8 cellular contexts compared by ENCODE assay signal in the genomic region with DNA sequence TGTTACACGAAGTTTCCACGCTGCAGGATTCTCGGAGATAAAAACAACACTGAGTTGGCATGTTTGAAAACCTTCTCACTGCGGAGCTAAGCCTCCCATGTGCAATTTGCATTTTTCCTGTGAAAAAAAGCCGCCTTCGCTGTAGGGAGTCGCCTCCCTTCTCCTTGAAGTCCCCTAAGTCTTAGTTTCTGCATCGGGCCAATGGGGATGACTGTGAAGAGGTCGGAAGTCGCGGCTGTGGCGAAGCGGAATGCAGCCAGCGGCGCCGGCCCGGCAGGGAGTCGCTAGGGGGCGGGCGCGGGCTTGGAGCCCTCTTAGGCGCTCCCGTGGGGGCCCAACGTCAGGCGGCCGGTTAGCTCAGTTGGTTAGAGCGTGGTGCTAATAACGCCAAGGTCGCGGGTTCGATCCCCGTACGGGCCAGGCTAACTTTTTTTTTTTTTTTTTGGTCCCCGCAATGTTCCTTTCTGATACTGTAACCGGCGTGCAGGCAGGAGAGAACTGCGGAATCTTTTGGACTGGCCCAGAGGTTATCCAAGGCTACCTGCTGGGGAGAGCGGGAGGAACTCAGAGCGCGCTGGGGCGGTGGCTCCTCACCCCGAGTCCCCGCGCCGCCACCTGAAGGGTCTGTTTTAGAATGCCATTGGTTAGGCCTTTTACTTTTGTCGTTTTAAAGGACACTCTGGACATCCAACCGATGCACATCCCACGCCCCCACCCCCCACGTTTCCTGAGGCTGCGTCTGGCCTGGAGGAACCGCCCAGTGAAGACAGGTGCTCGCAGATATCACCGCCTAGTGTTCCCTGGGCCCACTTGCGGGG. TPM values are rescaled to one million over a fixed set of nuclear protein-coding genes. Genes with fewer than 3 reads are reported as not detected.
DNase-seq lines count a peak whose midpoint lies in the region; ATAC-seq and TF ChIP-seq lines count a peak whose summit lies in the region.

No MANE protein-coding gene starts in this region.

- peak overlapping the region; percentile 40 to 96 (median 88) for H3K27ac ChIP-seq in spleen

- H3K9me3 Mint-ChIP-seq in WTC11, result no peaks in the 10 kb centered on the region

- peaks cover 17 to 79% (median 62%) of the 10 kb centered on the region in 6 donors for H3K4me1 ChIP-seq in spleen

- DNase-seq in AG09319 (ENCODE audit: extremely low read depth, low read depth) (peak; percentile 75), NCI-H2227 treated with DMSO at 0.1 percent for 48 hours (lab: John Stamatoyannopoulos, UW) (peak; percentile 92), WTC11 (ENCODE audit: low spot score) (peak; percentile 92), cardiac fibroblast (ENCODE audit: low read depth in 2 of 2) (peak; percentile 95), inferior parietal cortex (ENCODE audit: extremely low spot score) (peak; percentile 92), spleen (peak; percentile 98)

- intact Hi-C loops in spleen (cut with DNase I; ENCODE audit: low total_unique reads), result loop anchor here (10.0 kb wide), 2 partner anchors 82 to 222 kb away; no protein-coding TSS in a partner anchor

- no peaks in the 10 kb centered on the region for H3K9me3 ChIP-seq in spleen

- ATAC-seq in HG03175 (IDR thresholded peaks at IDR 0.05; ENCODE audit: unreplicated experiment) (peak; percentile 64), WTC11 (peak; percentile 66)

- CTCF ChIA-PET in WTC11 (lab: Charles Lee), result interaction anchor here (0.5 to 3.6 kb wide), 10 partner anchors 12 to 1299 kb away, joined by 3 to 33 read pairs (median 4); a partner anchor contains a TSS

- peaks cover 0 to under 1% (median 0%) of the 10 kb centered on the region in 6 donors for H3K36me3 ChIP-seq in spleen

- POLR2A ChIA-PET in WTC11 (lab: Charles Lee), result interaction anchor here (0.6 to 1.3 kb wide), 7 partner anchors 95 to 311 kb away, joined by 3 to 13 read pairs (median 4); a partner anchor contains a TSS

- peaks cover 49% of the 10 kb centered on the region for H3K4me1 Mint-ChIP-seq in WTC11

- no peaks in the 10 kb centered on the region for H3K27me3 ChIP-seq in spleen (replicated peaks in 1 of 7)

- peak overlapping the region; percentile 93 for H3K4me3 Mint-ChIP-seq in WTC11

- in situ Hi-C loops in GM18951 (cut with MboI; ENCODE audit: low sequenced_read_pairs, unreplicated experiment), result loop anchor here (10.0 to 25.0 kb wide), 2 partner anchors 352 to 555 kb away; a partner anchor contains a TSS

- H3K27ac Mint-ChIP-seq in WTC11, result peak overlapping the region; percentile 98

- H3K27me3 Mint-ChIP-seq in WTC11 (ENCODE audit: low read depth), result peaks cover 25% of the 10 kb centered on the region

- no peaks in the 10 kb centered on the region for H3K36me3 Mint-ChIP-seq in WTC11

- peak; percentile 79 for TF ChIP-seq CTCF in AG09319 (IDR thresholded peaks at IDR 0.05; ENCODE audit: low read depth, low read length)
- no peak for TF ChIP-seq CTCF in WTC11 (IDR thresholded peaks at IDR 0.05)
- peak; percentile 65 for TF ChIP-seq CTCF in cardiac fibroblast (IDR thresholded peaks at IDR 0.05; ENCODE audit: low read depth, low read length)
- peak; percentile 80 to 98 (median 94) for TF ChIP-seq CTCF in spleen (IDR thresholded peaks at IDR 0.05 in 8 of 11, conservative IDR thresholded peaks at IDR 0.05 in 3 of 11)

- H3K4me3 ChIP-seq in cardiac fibroblast (replicated peaks in 1 of 2; ENCODE audit: low read depth in 2 of 2, low read length in 2 of 2), result peak overlapping the region; percentile 55 to 58
- H3K4me3 ChIP-seq in spleen, result peak overlapping the region; percentile 35 to 73 (median 52)

- peak; percentile 30 for TF ChIP-seq POLR2A in GM18951 (IDR thresholded peaks at IDR 0.05; ENCODE audit: extremely low read depth, insufficient read depth, insufficient read length)
- TF ChIP-seq POLR2A in spleen (IDR thresholded peaks at IDR 0.05), result peak in 1 of 3 donors; percentile 26

- WGBS in spleen, 5 donors, result 1 to 2% (median 1%) methylated on average over 31 to 54 of the region's 54 CpGs

TF ChIP-seq in WTC11, 78 proteins besides CTCF, POLR2A, EP300 and RAD21 (continues in another document):
- TF ChIP-seq, protein P1, sequence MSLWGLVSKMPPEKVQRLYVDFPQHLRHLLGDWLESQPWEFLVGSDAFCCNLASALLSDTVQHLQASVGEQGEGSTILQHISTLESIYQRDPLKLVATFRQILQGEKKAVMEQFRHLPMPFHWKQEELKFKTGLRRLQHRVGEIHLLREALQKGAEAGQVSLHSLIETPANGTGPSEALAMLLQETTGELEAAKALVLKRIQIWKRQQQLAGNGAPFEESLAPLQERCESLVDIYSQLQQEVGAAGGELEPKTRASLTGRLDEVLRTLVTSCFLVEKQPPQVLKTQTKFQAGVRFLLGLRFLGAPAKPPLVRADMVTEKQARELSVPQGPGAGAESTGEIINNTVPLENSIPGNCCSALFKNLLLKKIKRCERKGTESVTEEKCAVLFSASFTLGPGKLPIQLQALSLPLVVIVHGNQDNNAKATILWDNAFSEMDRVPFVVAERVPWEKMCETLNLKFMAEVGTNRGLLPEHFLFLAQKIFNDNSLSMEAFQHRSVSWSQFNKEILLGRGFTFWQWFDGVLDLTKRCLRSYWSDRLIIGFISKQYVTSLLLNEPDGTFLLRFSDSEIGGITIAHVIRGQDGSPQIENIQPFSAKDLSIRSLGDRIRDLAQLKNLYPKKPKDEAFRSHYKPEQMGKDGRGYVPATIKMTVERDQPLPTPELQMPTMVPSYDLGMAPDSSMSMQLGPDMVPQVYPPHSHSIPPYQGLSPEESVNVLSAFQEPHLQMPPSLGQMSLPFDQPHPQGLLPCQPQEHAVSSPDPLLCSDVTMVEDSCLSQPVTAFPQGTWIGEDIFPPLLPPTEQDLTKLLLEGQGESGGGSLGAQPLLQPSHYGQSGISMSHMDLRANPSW (CRISPR knock-in tag; conservative IDR thresholded peaks at IDR 0.05; ENCODE audit: low read depth), result 0 out of 2 replicates have a peak, but pooled peaks have one; percentile 21
- TF ChIP-seq ZNF263 (CRISPR knock-in tag; IDR thresholded peaks at IDR 0.05; ENCODE audit: low read depth) (no peak), JAZF1 (CRISPR knock-in tag; IDR thresholded peaks at IDR 0.05) (no peak), EMX1 (CRISPR knock-in tag; IDR thresholded peaks at IDR 0.05) (peak; percentile 78; the same call in 1 of the 2 replicates), TEAD1 (CRISPR knock-in tag; IDR thresholded peaks at IDR 0.05) (peak; percentile 82; the same call in 1 of the 2 replicates), SP1 (CRISPR knock-in tag; conservative IDR thresholded peaks at IDR 0.05) (peak; percentile 59; the same call in 1 of the 2 replicates), IRF2 (CRISPR knock-in tag; IDR thresholded peaks at IDR 0.05; ENCODE audit: borderline replicate concordance, low read depth) (no peak), ESRRA (CRISPR knock-in tag; IDR thresholded peaks at IDR 0.05; ENCODE audit: borderline replicate concordance) (peak; percentile 62; the same call in 1 of the 2 replicates), HMGA2 (CRISPR knock-in tag; IDR thresholded peaks at IDR 0.05) (no peak), ZNF138 (CRISPR knock-in tag; conservative IDR thresholded peaks at IDR 0.05) (0 out of 2 replicates have a peak, but pooled peaks have one; percentile 59), SMAD4 (CRISPR knock-in tag; IDR thresholded peaks at IDR 0.05) (no peak), ZNF232 (CRISPR knock-in tag; IDR thresholded peaks at IDR 0.05) (peak; percentile 78; the same call in 1 of the 2 replicates), CBFB (CRISPR knock-in tag; IDR thresholded peaks at IDR 0.05; ENCODE audit: low read depth) (peak; percentile 63; the same call in 1 of the 2 replicates), TCF7 (CRISPR knock-in tag; IDR thresholded peaks at IDR 0.05; ENCODE audit: low read depth) (no peak), TEAD4 (CRISPR knock-in tag; IDR thresholded peaks at IDR 0.05) (peak; percentile 82)
- TF ChIP-seq, protein P2, sequence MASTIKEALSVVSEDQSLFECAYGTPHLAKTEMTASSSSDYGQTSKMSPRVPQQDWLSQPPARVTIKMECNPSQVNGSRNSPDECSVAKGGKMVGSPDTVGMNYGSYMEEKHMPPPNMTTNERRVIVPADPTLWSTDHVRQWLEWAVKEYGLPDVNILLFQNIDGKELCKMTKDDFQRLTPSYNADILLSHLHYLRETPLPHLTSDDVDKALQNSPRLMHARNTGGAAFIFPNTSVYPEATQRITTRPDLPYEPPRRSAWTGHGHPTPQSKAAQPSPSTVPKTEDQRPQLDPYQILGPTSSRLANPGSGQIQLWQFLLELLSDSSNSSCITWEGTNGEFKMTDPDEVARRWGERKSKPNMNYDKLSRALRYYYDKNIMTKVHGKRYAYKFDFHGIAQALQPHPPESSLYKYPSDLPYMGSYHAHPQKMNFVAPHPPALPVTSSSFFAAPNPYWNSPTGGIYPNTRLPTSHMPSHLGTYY (CRISPR knock-in tag; IDR thresholded peaks at IDR 0.05), result peak; percentile 90
- TF ChIP-seq, protein P3, sequence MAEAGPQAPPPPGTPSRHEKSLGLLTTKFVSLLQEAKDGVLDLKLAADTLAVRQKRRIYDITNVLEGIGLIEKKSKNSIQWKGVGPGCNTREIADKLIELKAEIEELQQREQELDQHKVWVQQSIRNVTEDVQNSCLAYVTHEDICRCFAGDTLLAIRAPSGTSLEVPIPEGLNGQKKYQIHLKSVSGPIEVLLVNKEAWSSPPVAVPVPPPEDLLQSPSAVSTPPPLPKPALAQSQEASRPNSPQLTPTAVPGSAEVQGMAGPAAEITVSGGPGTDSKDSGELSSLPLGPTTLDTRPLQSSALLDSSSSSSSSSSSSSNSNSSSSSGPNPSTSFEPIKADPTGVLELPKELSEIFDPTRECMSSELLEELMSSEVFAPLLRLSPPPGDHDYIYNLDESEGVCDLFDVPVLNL (CRISPR knock-in tag; IDR thresholded peaks at IDR 0.05; ENCODE audit: borderline replicate concordance, low read depth), result no peak
- TF ChIP-seq, protein P4, sequence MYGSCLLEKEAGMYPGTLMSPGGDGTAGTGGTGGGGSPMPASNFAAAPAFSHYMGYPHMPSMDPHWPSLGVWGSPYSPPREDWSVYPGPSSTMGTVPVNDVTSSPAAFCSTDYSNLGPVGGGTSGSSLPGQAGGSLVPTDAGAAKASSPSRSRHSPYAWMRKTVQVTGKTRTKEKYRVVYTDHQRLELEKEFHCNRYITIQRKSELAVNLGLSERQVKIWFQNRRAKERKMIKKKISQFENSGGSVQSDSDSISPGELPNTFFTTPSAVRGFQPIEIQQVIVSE (CRISPR knock-in tag; IDR thresholded peaks at IDR 0.05; ENCODE audit: borderline replicate concordance), result no peak

RNA-seq across cellular contexts. Expression of a gene that starts 2.6 kb away (rescaled TPM):
- total RNA-seq in WTC11 (2021) (15.1 to 16.6 TPM (median 15.2 TPM) in 3 replicates), spleen (10 to 100 TPM; 12.9 to 22.5 (median 17.2) TPM)
- 10 to 100 TPM; 10.3 to 28.5 (median 18.6) TPM for polyA plus RNA-seq in spleen

RNA-seq across cellular contexts. Expression of a gene that starts 12.0 kb away (rescaled TPM):
- total RNA-seq in WTC11 (2021), result 2.0 to 2.7 TPM (median 2.6 TPM) in 3 replicates
- 10 to 100 TPM in 4 of 7 donors, 1 to 10 TPM in 3; 4.7 to 12.2 (median 10.2) TPM for total RNA-seq in spleen
- polyA plus RNA-seq in spleen, result 10 to 100 TPM in 1 of 3 donors, 1 to 10 TPM in 2; 4.1 to 11.7 (median 9.6) TPM

RNA-seq across cellular contexts. Expression of a gene that starts 45.7 kb away (rescaled TPM):
- total RNA-seq in WTC11 (2021), result 38.3 to 43.8 TPM (median 39.5 TPM) in 3 replicates
- total RNA-seq in spleen, result 10 to 100 TPM; 22.8 to 39.5 (median 29.3) TPM
- polyA plus RNA-seq in spleen, result 10 to 100 TPM; 23.9 to 35.2 (median 28.8) TPM

RNA-seq across cellular contexts. Expression of a gene that starts 45.8 kb away (rescaled TPM):
- total RNA-seq in WTC11 (2021) (19.8 to 25.0 TPM (median 21.3 TPM) in 3 replicates), spleen (10 to 100 TPM; 23.7 to 46.6 (median 30.3) TPM)
- polyA plus RNA-seq in spleen, result 1 to 10 TPM; 1.1 to 5.0 (median 1.2) TPM

Comparison
In these comparisons a context has a peak if more than half of its experiments do, and no peak if none do; other contexts are left out.
1. Peak in every context shown above with its lines: DNase-seq, ATAC-seq, H3K4me3 ChIP-seq and H3K27ac ChIP-seq.